In genomic region chr2:33344230-33344629, GRCh38 we compare ENCODE assay signal across 13 cellular contexts.
"Had no signal": no experiment of that assay in that cellular context is flagged by ENCODE, and none has a peak within 500 bp of the region (broad histone marks: within the 10 kb centered on the region; RNA-seq: fewer than 3 reads in every experiment).

No MANE protein-coding gene starts in this region.

- DNase-seq: activated B cell treated with CpG ODN at 0.5 μM for 24 hours; activated CD4-positive, alpha-beta T cell treated with anti-CD3 and anti-CD28 coated beads for 48 hours; activated effector memory CD4-positive, alpha-beta T cell treated with anti-CD3 and anti-CD28 coated beads, Interleukin-2, amount 50 U/mL, for 16 hours; activated T-cell treated with anti-CD3 and anti-CD28 coated beads, Interleukin-2, amount 50 U/mL, for 72 hours; body of pancreas; lower lobe of right lung; stimulated activated CD4-positive, alpha-beta T cell treated with anti-CD3 and anti-CD28 coated beads, Interleukin-4, amount 100 ng/mL, for 24 hours; SW 1271; T-helper 9 cell had no signal

- H3K4me3 Mint-ChIP-seq: activated B cell treated with CpG ODN at 0.5 μM for 24 hours; activated T-cell treated with anti-CD3 and anti-CD28 coated beads, Interleukin-2, amount 50 U/mL, for 72 hours; nephron; stimulated activated effector memory CD8-positive, alpha-beta T cell treated with anti-CD3 and anti-CD28 coated beads, Interleukin-12 subunit alpha, Interleukin-12 subunit beta, amount 100 ng/mL, for 72 hours had no signal

- H3K27me3 ChIP-seq: body of pancreas had no signal

- H3K4me1 ChIP-seq: body of pancreas, lower lobe of right lung, parathyroid adenoma had no signal

- H3K27ac ChIP-seq: body of pancreas, lower lobe of right lung, parathyroid adenoma had no signal

- H3K9me3 Mint-ChIP-seq: activated B cell treated with CpG ODN at 0.5 μM for 24 hours; activated naive CD4-positive, alpha-beta T cell treated with anti-CD3 and anti-CD28 coated beads, Interleukin-2, amount 50 U/mL, for 72 hours; activated T-cell treated with anti-CD3 and anti-CD28 coated beads, Interleukin-2, amount 50 U/mL, for 72 hours; nephron; stimulated activated effector memory CD8-positive, alpha-beta T cell treated with anti-CD3 and anti-CD28 coated beads, Interleukin-12 subunit alpha, Interleukin-12 subunit beta, amount 100 ng/mL, for 72 hours had no signal

- H3K36me3 Mint-ChIP-seq: activated naive CD4-positive, alpha-beta T cell treated with anti-CD3 and anti-CD28 coated beads, Interleukin-2, amount 50 U/mL, for 72 hours; stimulated activated effector memory CD8-positive, alpha-beta T cell treated with anti-CD3 and anti-CD28 coated beads, Interleukin-12 subunit alpha, Interleukin-12 subunit beta, amount 100 ng/mL, for 72 hours had no signal

- H3K9ac ChIP-seq: parathyroid adenoma had no signal

- H3K9me3 ChIP-seq: body of pancreas, lower lobe of right lung had no signal

- H3K36me3 ChIP-seq: lower lobe of right lung had no signal

- H3K79me2 ChIP-seq: parathyroid adenoma had no signal

- H2AFZ ChIP-seq: parathyroid adenoma had no signal

- H3K4me3 ChIP-seq: body of pancreas, lower lobe of right lung had no signal

- H3K27ac Mint-ChIP-seq: activated B cell treated with CpG ODN at 0.5 μM for 24 hours; activated naive CD4-positive, alpha-beta T cell treated with anti-CD3 and anti-CD28 coated beads, Interleukin-2, amount 50 U/mL, for 72 hours; activated T-cell treated with anti-CD3 and anti-CD28 coated beads, Interleukin-2, amount 50 U/mL, for 72 hours; nephron; stimulated activated effector memory CD8-positive, alpha-beta T cell treated with anti-CD3 and anti-CD28 coated beads, Interleukin-12 subunit alpha, Interleukin-12 subunit beta, amount 100 ng/mL, for 72 hours had no signal
